ENCODE assay signal across 13 cellular contexts in genomic region chr5:155343468-155343867, GRCh38.
"Had no signal": no experiment of that assay in that cellular context is flagged by ENCODE, and none has a peak within 500 bp of the region (broad histone marks: within the 10 kb centered on the region; RNA-seq: fewer than 3 reads in every experiment).

No MANE protein-coding gene starts in this region.

- H3K9me3 ChIP-seq: lower lobe of right lung, ovary, thoracic aorta had no signal

- ATAC-seq: activated naive CD8-positive, alpha-beta T cell treated with anti-CD3 and anti-CD28 coated beads, Interleukin-2, amount 50 U/mL, for 24 hours; left colon; lower lobe of right lung; sciatic nerve had no signal

- H3K27me3 ChIP-seq: ovary, spleen had no signal

- DNase-seq: activated CD4-positive, alpha-beta T cell treated with anti-CD3 and anti-CD28 coated beads, Interleukin-2, amount 50 U/mL, for 48 hours; activated CD4-positive, CD25-positive, alpha-beta regulatory T cell treated with anti-CD3 and anti-CD28 coated beads, Interleukin-2, amount 50 U/mL, for 72 hours; activated naive CD4-positive, alpha-beta T cell treated with anti-CD3 and anti-CD28 coated beads for 36 hours; activated naive CD8-positive, alpha-beta T cell treated with anti-CD3 and anti-CD28 coated beads, Interleukin-2, amount 50 U/mL, for 24 hours; dermis blood vessel endothelial cell; left colon; lower lobe of right lung; midbrain; ovary; spleen; T-helper 9 cell had no signal

- H3K4me3 ChIP-seq: lower lobe of right lung, ovary, spleen, thoracic aorta had no signal

- H3K36me3 ChIP-seq: lower lobe of right lung, ovary, spleen, thoracic aorta had no signal

- H3K27ac ChIP-seq: lower lobe of right lung, ovary, spleen, thoracic aorta had no signal

- H3K4me1 ChIP-seq: lower lobe of right lung, spleen had no signal
